22 cellular contexts compared by ENCODE assay signal in genomic region chr12:65182012-65182739, GRCh38. TPM values are rescaled to one million over a fixed set of nuclear protein-coding genes. Genes with fewer than 3 reads are reported as not detected.
A peak's percentile ranks its signal among the peaks of the same experiment; 100 is the strongest.
DNase-seq lines count a peak whose midpoint lies in the region; ATAC-seq, FAIRE-seq and TF ChIP-seq lines count a peak whose summit lies in the region.
"Had no signal": no experiment of that assay in that cellular context is flagged by ENCODE, and none has a peak within 500 bp of the region (broad histone marks: within the 10 kb centered on the region; RNA-seq: fewer than 3 reads in every experiment).

No MANE protein-coding gene starts in this region.

- H3K4me3 ChIP-seq in hepatocyte, result no peak overlapping the region
- H3K4me3 ChIP-seq in pancreas, result no peak overlapping the region
- H3K4me3 ChIP-seq: prostate gland, upper lobe of right lung had no signal

- intact Hi-C loops in pancreas (cut with DNase I), result no loop called here

- WGBS in hepatocyte (ENCODE audit: low lambda C conversion rate, missing lambda C conversion rate), result 49% methylated on average over 3 of the region's 3 CpGs
- WGBS in pancreas, 2 donors, result 14 to 17% methylated on average over 3 of the region's 3 CpGs

- no peaks in the 10 kb centered on the region for H3K4me1 ChIP-seq in hepatocyte (ENCODE audit: insufficient read depth)
- peaks cover 12 to 38% (median 26%) of the 10 kb centered on the region in 3 donors for H3K4me1 ChIP-seq in pancreas
- H3K4me1 ChIP-seq: prostate gland, upper lobe of right lung had no signal

- peaks cover 88% of the 10 kb centered on the region for H3K79me2 ChIP-seq in hepatocyte

- no peaks in the 10 kb centered on the region for H3K27me3 ChIP-seq in hepatocyte
- no peaks in the 10 kb centered on the region for H3K27me3 ChIP-seq in pancreas
- H3K27me3 ChIP-seq: upper lobe of right lung had no signal

- peaks cover 50% of the 10 kb centered on the region for H4K20me1 ChIP-seq in hepatocyte (ENCODE audit: insufficient read depth, poor library complexity, severe bottlenecking)

- no peak overlapping the region for H3K27ac ChIP-seq in hepatocyte
- H3K27ac ChIP-seq in pancreas, result no peak overlapping the region
- no peak overlapping the region for H3K27ac ChIP-seq in substantia nigra (ENCODE audit: low read depth, low read length, poor library complexity, severe bottlenecking)
- H3K27ac ChIP-seq: prostate gland, upper lobe of right lung had no signal

- H3K36me3 ChIP-seq in hepatocyte (replicated peaks; ENCODE audit: insufficient read depth, low read depth) (no peaks in the 10 kb centered on the region), pancreas (no peaks in the 10 kb centered on the region)
- H3K36me3 ChIP-seq: prostate gland, upper lobe of right lung had no signal

- H2AFZ ChIP-seq in hepatocyte, result no peak overlapping the region

- no peaks in the 10 kb centered on the region for H3K9me3 ChIP-seq in hepatocyte (ENCODE audit: low read depth)
- no peaks in the 10 kb centered on the region for H3K9me3 ChIP-seq in pancreas
- H3K9me3 ChIP-seq: prostate gland, upper lobe of right lung had no signal

- peak overlapping the region; percentile 19 for H3K4me2 ChIP-seq in hepatocyte

- no peak for TF ChIP-seq CTCF in hepatocyte (IDR thresholded peaks at IDR 0.05; ENCODE audit: poor library complexity)
- no peak for TF ChIP-seq CTCF in pancreas (IDR thresholded peaks at IDR 0.05)

- peak; percentile 38 for ATAC-seq in GM21367 (IDR thresholded peaks at IDR 0.05; ENCODE audit: unreplicated experiment)
- peak; percentile 66 to 93 (median 87) for ATAC-seq in pancreas
- ATAC-seq in HG03354 (IDR thresholded peaks at IDR 0.05; ENCODE audit: poor library complexity, severe bottlenecking, unreplicated experiment), result no peak
- ATAC-seq in GM19397 (IDR thresholded peaks at IDR 0.05; ENCODE audit: unreplicated experiment), result no peak
- ATAC-seq: CD8-positive, alpha-beta T cell; esophagus mucosa; upper lobe of right lung had no signal

- peak; percentile 84 for DNase-seq in OCI-M1 (lab: John Stamatoyannopoulos, UW)
- peak; percentile 9 for DNase-seq in hepatocyte (ENCODE audit: low spot score)
- DNase-seq in pancreas, result no peak
- DNase-seq in stimulated activated CD4-positive, alpha-beta T cell treated with anti-CD3 and anti-CD28 coated beads, Interleukin-4, amount 100 ng/mL, for 24 hours, result no peak
- DNase-seq in substantia nigra (lab: John Stamatoyannopoulos, UW), result no peak
- DNase-seq: activated gamma-delta T cell treated with Interleukin-2 at 50 U/mL for 16 hours; CD8-positive, alpha-beta T cell; effector CD8-positive, alpha-beta T cell; hippocampal formation; NCI-H1092 treated with DMSO at 0.1 percent for 48 hours; NCI-H2081; NCI-H446; SIG-M5; T-helper 1 cell; upper lobe of right lung had no signal

- H3K9me2 ChIP-seq in hepatocyte (replicated peaks; ENCODE audit: insufficient read depth), result no peaks in the 10 kb centered on the region

- no peak for FAIRE-seq in pancreas (lab: Jason Lieb, UNC)
- FAIRE-seq: frontal cortex, H54 had no signal

RNA-seq across cellular contexts. Expression of gene LEMD3, which starts 12.8 kb away (rescaled TPM):
- total RNA-seq in hepatocyte, result 34.8 and 51.1 TPM in 2 replicates
- 15.5 and 17.7 TPM in 2 replicates for polyA plus RNA-seq in hepatocyte
- 10 to 100 TPM; 11.5 to 21.2 (median 13.7) TPM for total RNA-seq in pancreas
- 10 to 100 TPM in 1 of 2 donors, 1 to 10 TPM in 1; 5.5 to 10.2 TPM for polyA plus RNA-seq in pancreas

Comparison
In these comparisons a context has a peak if more than half of its experiments do, and no peak if none do; other contexts are left out.
1. ATAC-seq: peak in GM21367 (single experiment) and pancreas (4 of 4); none in HG03354 (single experiment) and GM19397 (single experiment).
2. DNase-seq: peak in OCI-M1 (single experiment) and hepatocyte (single experiment); none in pancreas (0 of 6), stimulated activated CD4-positive, alpha-beta T cell treated with anti-CD3 and anti-CD28 coated beads, Interleukin-4, amount 100 ng/mL, for 24 hours (single experiment) and substantia nigra (0 of 49).